8 cellular contexts compared by ENCODE assay signal in genomic region chr11:64810271-64810890, GRCh38.
DNase-seq lines count a peak whose midpoint lies in the region; ATAC-seq and TF ChIP-seq lines count a peak whose summit lies in the region.

Gene MEN1 (minus strand): TSS chr11:64810551. CDS start chr11:64810109, 442 bp downstream.

- DNase-seq in ELR (ENCODE audit: low read depth) (peak; percentile 95), HEK293T (ENCODE audit: extremely low spot score) (peak; percentile 95), NCI-H1048 (lab: John Stamatoyannopoulos, UW) (peak; percentile 93), germinal center (ENCODE audit: low spot score) (peak; percentile 82), non-pigmented ciliary epithelial cell (ENCODE audit: low read depth) (peak; percentile 81), substantia nigra (lab: John Stamatoyannopoulos, UW) (peak; percentile 52 to 98 (median 93))
- peak; percentile 84 for DNase-seq in activated naive CD4-positive, alpha-beta T cell treated with anti-CD3 and anti-CD28 coated beads, Interleukin-2, amount 50 U/mL, for 16 hours

- CTCF ChIA-PET in HEK293T (lab: Yijun Ruan, JAX), result interaction anchor here (0.7 to 1.0 kb wide), 2 partner anchors 24 to 68 kb away, joined by 3 to 4 read pairs; no protein-coding TSS in a partner anchor

- peak within 1 kb of the TSS; percentile 77 for H3K27ac ChIP-seq in substantia nigra (ENCODE audit: low read depth, low read length, poor library complexity, severe bottlenecking)

- POLR2A ChIA-PET in HEK293T (lab: Yijun Ruan, JAX), result interaction anchor here (0.9 to 2.1 kb wide), 3 partner anchors 10 to 230 kb away, joined by 3 to 13 read pairs (median 4); partner anchors contain the start of genes SAC3D1 and SF1

- peak; percentile 100 for ATAC-seq in SK-N-SH treated with all-trans-retinoic acid at 6 μM for 48 hours

TF ChIP-seq in HEK293T, 16 proteins besides CTCF, POLR2A, EP300 and RAD21:
- TF ChIP-seq LEF1 (IDR thresholded peaks at IDR 0.05; ENCODE audit: borderline replicate concordance), result no peak
- TF ChIP-seq SP1 (IDR thresholded peaks at IDR 0.05), result no peak
- no peak for TF ChIP-seq SUZ12 (IDR thresholded peaks at IDR 0.05)
- TF ChIP-seq TARDBP (IDR thresholded peaks at IDR 0.05), result no peak
- no peak for TF ChIP-seq ELF4 (IDR thresholded peaks at IDR 0.05)
- no peak for TF ChIP-seq NFRKB (IDR thresholded peaks at IDR 0.05)

TF ChIP-seq in SK-N-SH treated with all-trans-retinoic acid at 6 μM for 48 hours, 23 proteins besides CTCF, POLR2A, EP300 and RAD21:
- TF ChIP-seq BACH2 (CRISPR knock-in tag; IDR thresholded peaks at IDR 0.05; ENCODE audit: borderline replicate concordance) (no peak), TCF4 (CRISPR knock-in tag; IDR thresholded peaks at IDR 0.05; ENCODE audit: borderline replicate concordance) (no peak), SNAI2 (CRISPR knock-in tag; IDR thresholded peaks at IDR 0.05) (no peak), ZFP3 (CRISPR knock-in tag; IDR thresholded peaks at IDR 0.05) (no peak), ZNF565 (CRISPR knock-in tag; conservative IDR thresholded peaks at IDR 0.05; ENCODE audit: low read depth) (no peak), PATZ1 (CRISPR knock-in tag; IDR thresholded peaks at IDR 0.05; ENCODE audit: borderline replicate concordance) (no peak), CSRNP3 (CRISPR knock-in tag; IDR thresholded peaks at IDR 0.05) (no peak), OSR1 (CRISPR knock-in tag; IDR thresholded peaks at IDR 0.05) (no peak), ESRRG (CRISPR knock-in tag; IDR thresholded peaks at IDR 0.05) (no peak), TSHZ2 (CRISPR knock-in tag; IDR thresholded peaks at IDR 0.05) (no peak), CREB5 (CRISPR knock-in tag; IDR thresholded peaks at IDR 0.05; ENCODE audit: low read depth) (no peak), ARNTL (CRISPR knock-in tag; IDR thresholded peaks at IDR 0.05; ENCODE audit: borderline replicate concordance, low read depth) (no peak), ISL1 (CRISPR knock-in tag; IDR thresholded peaks at IDR 0.05) (no peak), ZC3H10 (CRISPR knock-in tag; IDR thresholded peaks at IDR 0.05) (no peak), ZFP30 (CRISPR knock-in tag; IDR thresholded peaks at IDR 0.05) (no peak), RARB (CRISPR knock-in tag; IDR thresholded peaks at IDR 0.05) (no peak), PPARA (CRISPR knock-in tag; IDR thresholded peaks at IDR 0.05; ENCODE audit: borderline replicate concordance) (no peak), ZNF8 (CRISPR knock-in tag; IDR thresholded peaks at IDR 0.05) (no peak), ZNF70 (CRISPR knock-in tag; IDR thresholded peaks at IDR 0.05) (no peak)

Comparison
In these comparisons a context has a peak if more than half of its experiments do, and no peak if none do; other contexts are left out.
1. Peak in every context shown above with its lines: DNase-seq, ATAC-seq and H3K27ac ChIP-seq.